18 cellular contexts compared by ENCODE assay signal in the genomic region with DNA sequence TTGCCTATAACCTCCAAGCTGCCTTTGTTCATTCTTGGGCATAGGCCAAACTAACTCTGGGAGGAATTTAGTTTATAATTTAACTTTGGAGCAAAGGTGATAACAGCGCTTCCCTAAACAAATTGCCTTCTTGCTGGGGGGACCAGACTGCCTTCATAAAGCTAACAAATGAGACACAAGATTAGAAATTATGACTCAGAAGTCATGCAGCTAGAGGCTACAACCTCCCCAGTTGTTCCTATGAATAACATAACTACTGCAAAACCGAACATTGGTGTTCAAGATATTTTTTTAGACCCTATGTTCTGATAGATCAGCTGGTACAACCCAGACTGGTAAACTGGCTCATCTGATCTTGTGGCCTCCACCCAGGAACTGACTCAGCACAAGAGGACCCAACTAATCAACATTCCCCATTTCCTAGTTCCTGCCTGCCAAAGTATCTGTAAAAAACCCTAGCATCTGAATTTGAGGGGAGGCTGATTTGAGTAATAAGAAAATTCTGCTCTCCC. TPM values are rescaled to one million over a fixed set of nuclear protein-coding genes. Genes with fewer than 3 reads are reported as not detected.
DNase-seq lines count a peak whose midpoint lies in the region; ATAC-seq and TF ChIP-seq lines count a peak whose summit lies in the region.
"Had no signal": no experiment of that assay in that cellular context is flagged by ENCODE, and none has a peak within 500 bp of the region (broad histone marks: within the 10 kb centered on the region; RNA-seq: fewer than 3 reads in every experiment).

No MANE protein-coding gene starts in this region.

- intact Hi-C loops in lower leg skin (cut with DNase I; ENCODE audit: low total_unique reads), result no loop called here

- no peaks in the 10 kb centered on the region for H3K36me3 ChIP-seq in osteoblast (ENCODE audit: insufficient read depth, low read length)
- H3K36me3 ChIP-seq: gastrocnemius medialis had no signal

- H4K20me1 ChIP-seq in osteoblast (ENCODE audit: insufficient read depth, low read length), result no peaks in the 10 kb centered on the region

- no peaks in the 10 kb centered on the region for H3K27me3 ChIP-seq in osteoblast (ENCODE audit: insufficient read depth, low read length)
- H3K27me3 ChIP-seq: gastrocnemius medialis had no signal

- H3K4me3 ChIP-seq in fibroblast of pulmonary artery (replicated peaks; ENCODE audit: low read depth, low read length), result no peak overlapping the region
- no peak overlapping the region for H3K4me3 ChIP-seq in osteoblast (ENCODE audit: insufficient read depth, low read length)
- no peak overlapping the region for H3K4me3 ChIP-seq in lower leg skin (ENCODE audit: low read depth, poor library complexity, severe bottlenecking)
- H3K4me3 ChIP-seq: gastrocnemius medialis, GM23338 had no signal

- peak; percentile 55 for DNase-seq in ELR (ENCODE audit: low read depth)
- peak; percentile 3 for DNase-seq in RKO (ENCODE audit: low spot score)
- DNase-seq in fibroblast of pulmonary artery (ENCODE audit: low read depth), result peak; percentile 67
- DNase-seq in osteoblast (ENCODE audit: insufficient read length, low spot score, missing footprints), result peak; percentile 46
- no peak for DNase-seq in DMS79 treated with DMSO at 0.1 percent for 48 hours (lab: John Stamatoyannopoulos, UW)
- DNase-seq in lower leg skin (ENCODE audit: low spot score in 2 of 2), result no peak
- DNase-seq in stimulated activated CD4-positive, alpha-beta T cell treated with anti-CD3 and anti-CD28 coated beads, Interleukin-1b, Interleukin-23, amount 100 ng/mL, for 48 hours, result no peak
- DNase-seq: gastrocnemius medialis; islet precursor cell; NCI-H2029 treated with DMSO at 0.1 percent for 48 hours; NCI-H82; retina; SIG-M5; stimulated activated naive CD4-positive, alpha-beta T cell treated with Interleukin-2 at 50 U/mL for 16 hours had no signal

- H2AFZ ChIP-seq in osteoblast (ENCODE audit: low read length), result peak overlapping the region; percentile 3
- H2AFZ ChIP-seq: GM23338 had no signal

- peak overlapping the region; percentile 34 for H3K27ac ChIP-seq in osteoblast (ENCODE audit: low read depth, low read length)
- H3K27ac ChIP-seq: C4-2B, gastrocnemius medialis had no signal

- ATAC-seq in SK-N-SH treated with all-trans-retinoic acid at 6 μM for 48 hours, result no peak
- ATAC-seq: activated naive CD4-positive, alpha-beta T cell treated with anti-CD3 and anti-CD28 coated beads, Interleukin-2, amount 50 U/mL, for 72 hours; gastrocnemius medialis; GM23338 had no signal

- 54 to 55% methylated on average over 2 of the region's 2 CpGs for WGBS in lower leg skin, 2 donors

- peak overlapping the region; percentile 41 for H3K4me2 ChIP-seq in osteoblast (ENCODE audit: insufficient read depth, low read length)
- H3K4me2 ChIP-seq: GM23338 had no signal

- no peak for TF ChIP-seq CTCF in fibroblast of pulmonary artery (IDR thresholded peaks at IDR 0.05; ENCODE audit: low read length, missing control alignments)
- no peak for TF ChIP-seq CTCF in osteoblast (IDR thresholded peaks at IDR 0.05; ENCODE audit: extremely low read depth, low read depth, low read length)
- TF ChIP-seq CTCF in lower leg skin (IDR thresholded peaks at IDR 0.05), result no peak

- H3K9me3 ChIP-seq in osteoblast (ENCODE audit: low read depth, low read length), result no peaks in the 10 kb centered on the region
- H3K9me3 ChIP-seq: gastrocnemius medialis had no signal

- no peaks in the 10 kb centered on the region for H3K79me2 ChIP-seq in osteoblast (ENCODE audit: insufficient read depth, low read length)

- TF ChIP-seq POLR2A in lower leg skin (IDR thresholded peaks at IDR 0.05), result no peak

- peaks cover 8% of the 10 kb centered on the region for H3K4me1 ChIP-seq in osteoblast (ENCODE audit: insufficient read depth, low read length)
- H3K4me1 ChIP-seq: gastrocnemius medialis had no signal

TF ChIP-seq in SK-N-SH treated with all-trans-retinoic acid at 6 μM for 48 hours, 23 proteins besides CTCF, POLR2A, EP300 and RAD21:
- TF ChIP-seq CREB5 (CRISPR knock-in tag; IDR thresholded peaks at IDR 0.05; ENCODE audit: low read depth) (no peak), BACH2 (CRISPR knock-in tag; IDR thresholded peaks at IDR 0.05; ENCODE audit: borderline replicate concordance) (no peak), ZFP30 (CRISPR knock-in tag; IDR thresholded peaks at IDR 0.05) (no peak)
- TF ChIP-seq, protein P1, sequence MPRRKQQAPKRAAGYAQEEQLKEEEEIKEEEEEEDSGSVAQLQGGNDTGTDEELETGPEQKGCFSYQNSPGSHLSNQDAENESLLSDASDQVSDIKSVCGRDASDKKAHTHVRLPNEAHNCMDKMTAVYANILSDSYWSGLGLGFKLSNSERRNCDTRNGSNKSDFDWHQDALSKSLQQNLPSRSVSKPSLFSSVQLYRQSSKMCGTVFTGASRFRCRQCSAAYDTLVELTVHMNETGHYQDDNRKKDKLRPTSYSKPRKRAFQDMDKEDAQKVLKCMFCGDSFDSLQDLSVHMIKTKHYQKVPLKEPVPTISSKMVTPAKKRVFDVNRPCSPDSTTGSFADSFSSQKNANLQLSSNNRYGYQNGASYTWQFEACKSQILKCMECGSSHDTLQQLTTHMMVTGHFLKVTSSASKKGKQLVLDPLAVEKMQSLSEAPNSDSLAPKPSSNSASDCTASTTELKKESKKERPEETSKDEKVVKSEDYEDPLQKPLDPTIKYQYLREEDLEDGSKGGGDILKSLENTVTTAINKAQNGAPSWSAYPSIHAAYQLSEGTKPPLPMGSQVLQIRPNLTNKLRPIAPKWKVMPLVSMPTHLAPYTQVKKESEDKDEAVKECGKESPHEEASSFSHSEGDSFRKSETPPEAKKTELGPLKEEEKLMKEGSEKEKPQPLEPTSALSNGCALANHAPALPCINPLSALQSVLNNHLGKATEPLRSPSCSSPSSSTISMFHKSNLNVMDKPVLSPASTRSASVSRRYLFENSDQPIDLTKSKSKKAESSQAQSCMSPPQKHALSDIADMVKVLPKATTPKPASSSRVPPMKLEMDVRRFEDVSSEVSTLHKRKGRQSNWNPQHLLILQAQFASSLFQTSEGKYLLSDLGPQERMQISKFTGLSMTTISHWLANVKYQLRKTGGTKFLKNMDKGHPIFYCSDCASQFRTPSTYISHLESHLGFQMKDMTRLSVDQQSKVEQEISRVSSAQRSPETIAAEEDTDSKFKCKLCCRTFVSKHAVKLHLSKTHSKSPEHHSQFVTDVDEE (CRISPR knock-in tag; IDR thresholded peaks at IDR 0.05), result no peak

RNA-seq across cellular contexts. Expression of gene TMPRSS11B, which starts 22.0 kb away (rescaled TPM):
- not detected in 2 replicates for total RNA-seq in osteoblast
- not detected for total RNA-seq in lower leg skin
- total RNA-seq: activated naive CD4-positive, alpha-beta T cell treated with anti-CD3 and anti-CD28 coated beads, Interleukin-2, amount 50 U/mL, for 72 hours; gastrocnemius medialis; GM23338 had no signal

Comparison
In these comparisons a context has a peak if more than half of its experiments do, and no peak if none do; other contexts are left out.
1. DNase-seq: peak in ELR (single experiment), RKO (single experiment), fibroblast of pulmonary artery (single experiment) and osteoblast (single experiment); none in DMS79 treated with DMSO at 0.1 percent for 48 hours (single experiment), lower leg skin (0 of 2) and stimulated activated CD4-positive, alpha-beta T cell treated with anti-CD3 and anti-CD28 coated beads, Interleukin-1b, Interleukin-23, amount 100 ng/mL, for 48 hours (single experiment).